ENCODE assay signal across 16 cellular contexts in the genomic region with DNA sequence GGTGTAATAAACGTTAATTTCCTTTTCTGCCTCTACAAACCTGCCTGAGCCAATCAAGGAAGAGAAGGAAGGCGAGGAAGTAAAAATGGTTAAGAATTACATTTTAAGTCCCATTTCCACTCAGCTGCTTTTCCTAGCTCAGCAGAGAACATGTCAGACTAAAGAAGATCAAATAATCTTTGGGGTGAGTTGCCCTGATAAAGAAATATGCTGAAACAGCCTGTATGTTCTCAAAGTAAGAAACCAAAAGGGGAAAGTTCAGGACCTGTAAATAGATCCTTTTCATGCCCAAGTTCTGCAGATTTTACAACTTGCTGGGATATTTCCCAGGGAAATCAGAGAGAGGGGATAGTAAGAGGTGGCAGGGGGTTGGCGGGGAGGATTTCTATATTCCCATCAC. TPM values are rescaled to one million over a fixed set of nuclear protein-coding genes. Genes with fewer than 3 reads are reported as not detected.
DNase-seq lines count a peak whose midpoint lies in the region; ATAC-seq and TF ChIP-seq lines count a peak whose summit lies in the region.
"Had no signal": no experiment of that assay in that cellular context is flagged by ENCODE, and none has a peak within 500 bp of the region (broad histone marks: within the 10 kb centered on the region; RNA-seq: fewer than 3 reads in every experiment).

No MANE protein-coding gene starts in this region.

- no peak overlapping the region for H3K4me3 Mint-ChIP-seq in activated CD4-positive, alpha-beta T cell treated with anti-CD3 and anti-CD28 coated beads, Interleukin-2, amount 10 ng/mL, durations not matched to agents 24 days and 14 days
- H3K4me3 Mint-ChIP-seq in dendritic cell treated with granulocyte-macrophage colony-stimulating factor and Interleukin-4, amounts not matched to agents 40 ng/mL and 50 ng/mL, for 4 days, result no peak overlapping the region
- H3K4me3 Mint-ChIP-seq: naive thymus-derived CD4-positive, alpha-beta T cell had no signal

- peaks cover 2% of the 10 kb centered on the region for H3K36me3 Mint-ChIP-seq in activated CD4-positive, alpha-beta T cell treated with anti-CD3 and anti-CD28 coated beads, Interleukin-2, amount 10 ng/mL, durations not matched to agents 24 days and 14 days (ENCODE audit: low read depth)
- H3K36me3 Mint-ChIP-seq in dendritic cell treated with granulocyte-macrophage colony-stimulating factor and Interleukin-4, amounts not matched to agents 40 ng/mL and 50 ng/mL, for 4 days (ENCODE audit: low read depth), result no peaks in the 10 kb centered on the region

- no peaks in the 10 kb centered on the region for H3K36me3 ChIP-seq in Panc1 (ENCODE audit: control insufficient read depth, insufficient read depth, low read length)
- no peaks in the 10 kb centered on the region for H3K36me3 ChIP-seq in skeletal muscle satellite cell (ENCODE audit: insufficient read depth, low read length)
- H3K36me3 ChIP-seq: HAP-1, Peyer's patch had no signal

- ATAC-seq in Panc1, result no peak
- ATAC-seq in GM18498 (IDR thresholded peaks at IDR 0.05; ENCODE audit: unreplicated experiment), result no peak
- ATAC-seq in HG02885 (IDR thresholded peaks at IDR 0.05; ENCODE audit: poor library complexity, unreplicated experiment), result no peak
- ATAC-seq: naive thymus-derived CD4-positive, alpha-beta T cell had no signal

- in situ Hi-C loops in Panc1 (cut with HindIII; ENCODE audit: low pct_unique_long_range_greater_than_20kb, low sequenced_read_pairs), result no loop called here

- H3K27ac Mint-ChIP-seq in activated CD4-positive, alpha-beta T cell treated with anti-CD3 and anti-CD28 coated beads, Interleukin-2, amount 10 ng/mL, durations not matched to agents 24 days and 14 days, result peak overlapping the region; percentile 78
- peak overlapping the region; percentile 71 for H3K27ac Mint-ChIP-seq in dendritic cell treated with granulocyte-macrophage colony-stimulating factor and Interleukin-4, amounts not matched to agents 40 ng/mL and 50 ng/mL, for 4 days

- H3K27me3 Mint-ChIP-seq in activated CD4-positive, alpha-beta T cell treated with anti-CD3 and anti-CD28 coated beads, Interleukin-2, amount 10 ng/mL, durations not matched to agents 24 days and 14 days, result no peaks in the 10 kb centered on the region
- H3K27me3 Mint-ChIP-seq in dendritic cell treated with granulocyte-macrophage colony-stimulating factor and Interleukin-4, amounts not matched to agents 40 ng/mL and 50 ng/mL, for 4 days, result no peaks in the 10 kb centered on the region
- H3K27me3 Mint-ChIP-seq: naive thymus-derived CD4-positive, alpha-beta T cell had no signal

- H3K27ac ChIP-seq in Panc1 (ENCODE audit: low read length), result peak overlapping the region; percentile 99

- BruUV-seq in Panc1 (replicated peaks; lab: Mats Ljungman, UMichigan), result no TSS peak

- no peaks in the 10 kb centered on the region for H3K27me3 ChIP-seq in Panc1 (ENCODE audit: control insufficient read depth, insufficient read depth, low read length)
- no peaks in the 10 kb centered on the region for H3K27me3 ChIP-seq in skeletal muscle satellite cell (ENCODE audit: control insufficient read depth, insufficient read depth, low read length)
- H3K27me3 ChIP-seq: Peyer's patch had no signal

- no peak for DNase-seq in activated CD4-positive, alpha-beta T cell treated with anti-CD3 and anti-CD28 coated beads, Interleukin-2, amount 10 ng/mL, durations not matched to agents 24 days and 14 days
- DNase-seq in activated CD4-positive, alpha-beta T cell treated with anti-CD3 and anti-CD28 coated beads for 1 hour, result no peak
- no peak for DNase-seq in Panc1 (ENCODE audit: low read depth, low spot score)
- no peak for DNase-seq in NCI-H2029 (lab: John Stamatoyannopoulos, UW)
- DNase-seq: activated CD8-positive, alpha-beta memory T cell treated with anti-CD3 and anti-CD28 coated beads for 24 hours; hippocampal formation; naive thymus-derived CD4-positive, alpha-beta T cell; NCI-H1694 treated with DMSO at 0.1 percent for 48 hours; NCI-H524; Peyer's patch had no signal

- intact Hi-C loops in activated CD4-positive, alpha-beta T cell treated with anti-CD3 and anti-CD28 coated beads, Interleukin-2, amount 10 ng/mL, durations not matched to agents 24 days and 14 days (cut with micrococcal nuclease), result loop anchor here (5.0 kb wide), 2 partner anchors 254 to 449 kb away; no protein-coding TSS in a partner anchor
- intact Hi-C loops in Panc1 (cut with micrococcal nuclease; ENCODE audit: unreplicated experiment), result loop anchor here (5.0 to 10.0 kb wide), 2 partner anchors 111 to 269 kb away; no protein-coding TSS in a partner anchor
- intact Hi-C loops in dendritic cell treated with granulocyte-macrophage colony-stimulating factor and Interleukin-4, amounts not matched to agents 40 ng/mL and 50 ng/mL, for 4 days (cut with micrococcal nuclease), result loop anchor here (5.0 to 10.0 kb wide), 2 partner anchors 56 to 199 kb away; a partner anchor contains a TSS

- peak overlapping the region; percentile 8 for H3K9ac ChIP-seq in skeletal muscle satellite cell (ENCODE audit: low read depth, low read length)

- no peak overlapping the region for H3K4me2 ChIP-seq in skeletal muscle satellite cell (ENCODE audit: low read length)

- H3K4me3 ChIP-seq in Panc1 (ENCODE audit: low read depth in 2 of 2, low read length in 2 of 2) (no peak overlapping the region), skeletal muscle satellite cell (ENCODE audit: low read length) (no peak overlapping the region)
- H3K4me3 ChIP-seq: coronary artery, HAP-1, Peyer's patch had no signal

- POLR2A ChIA-PET in Panc1 (lab: Charles Lee), result no interaction called here

- peaks cover 45% of the 10 kb centered on the region for H3K4me1 ChIP-seq in Panc1 (ENCODE audit: control insufficient read depth, insufficient read depth, low read length)
- peaks cover 41% of the 10 kb centered on the region for H3K4me1 ChIP-seq in skeletal muscle satellite cell (ENCODE audit: control insufficient read depth, insufficient read depth, low read length)

- peaks cover 44% of the 10 kb centered on the region for H3K4me1 Mint-ChIP-seq in activated CD4-positive, alpha-beta T cell treated with anti-CD3 and anti-CD28 coated beads, Interleukin-2, amount 10 ng/mL, durations not matched to agents 24 days and 14 days
- H3K4me1 Mint-ChIP-seq in dendritic cell treated with granulocyte-macrophage colony-stimulating factor and Interleukin-4, amounts not matched to agents 40 ng/mL and 50 ng/mL, for 4 days (ENCODE audit: low read depth), result peaks cover 57% of the 10 kb centered on the region

- no peak for TF ChIP-seq CTCF in Panc1 (IDR thresholded peaks at IDR 0.05)

- CTCF ChIA-PET in Panc1 (lab: Charles Lee), result no interaction called here

- H3K9me3 ChIP-seq in Panc1 (ENCODE audit: control insufficient read depth, insufficient read depth, low read depth, low read length) (peaks cover 9% of the 10 kb centered on the region; the same call in 1 of the 2 replicates), skeletal muscle satellite cell (replicated peaks; ENCODE audit: low read length) (no peaks in the 10 kb centered on the region)
- H3K9me3 ChIP-seq: HAP-1, Peyer's patch had no signal

- peaks cover 14% of the 10 kb centered on the region for H3K9me3 Mint-ChIP-seq in activated CD4-positive, alpha-beta T cell treated with anti-CD3 and anti-CD28 coated beads, Interleukin-2, amount 10 ng/mL, durations not matched to agents 24 days and 14 days
- H3K9me3 Mint-ChIP-seq in dendritic cell treated with granulocyte-macrophage colony-stimulating factor and Interleukin-4, amounts not matched to agents 40 ng/mL and 50 ng/mL, for 4 days, result no peaks in the 10 kb centered on the region

RNA-seq across cellular contexts. Expression of a gene that starts 55.5 kb away (rescaled TPM):
- total RNA-seq in activated CD4-positive, alpha-beta T cell treated with anti-CD3 and anti-CD28 coated beads, Interleukin-2, amount 10 ng/mL, durations not matched to agents 24 days and 14 days, result 59.6 and 60.7 TPM in 2 replicates
- total RNA-seq in Panc1 (2021; ENCODE audit: unreplicated experiment), result 159 TPM
- polyA plus RNA-seq in Panc1 (2012; ENCODE audit: insufficient read length), result 124 TPM
- total RNA-seq in skeletal muscle satellite cell (2012; rRNA removed), result 57.2 and 119 TPM in 2 replicates
